Comparison of ENCODE assay signal across 24 cellular contexts in the genomic region with DNA sequence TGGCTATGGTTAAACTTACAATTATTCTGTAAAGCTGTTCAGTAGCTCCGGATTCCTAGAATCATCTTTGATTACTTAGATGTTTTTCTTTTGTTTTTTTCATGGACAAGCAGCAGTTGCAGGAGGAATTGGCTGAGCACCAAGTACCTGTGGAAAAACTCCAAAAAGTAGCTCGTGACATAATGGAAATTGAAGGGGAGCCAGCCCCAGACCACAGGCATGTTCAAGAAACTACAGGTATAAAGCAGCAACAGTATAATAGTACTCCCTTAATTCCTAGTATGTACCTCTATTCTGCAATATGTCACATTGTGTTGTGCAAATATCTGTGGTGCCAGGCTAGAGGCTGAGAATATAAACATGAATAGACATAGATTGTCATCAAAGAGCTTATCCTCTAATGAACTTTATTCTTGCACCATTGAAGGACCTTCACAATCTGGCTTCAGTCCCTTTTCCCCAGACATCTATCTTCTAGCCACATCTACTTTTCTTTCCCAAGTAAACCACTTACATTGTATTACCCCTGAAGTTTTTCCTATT.
DNase-seq lines count a peak whose midpoint lies in the region; ATAC-seq and TF ChIP-seq lines count a peak whose summit lies in the region.
"Had no signal": no experiment of that assay in that cellular context is flagged by ENCODE, and none has a peak within 500 bp of the region (broad histone marks: within the 10 kb centered on the region; RNA-seq: fewer than 3 reads in every experiment).

No MANE protein-coding gene starts in this region.

- no peak overlapping the region for H3K27ac ChIP-seq in right atrium auricular region
- peak overlapping the region in 1 of 2 donors; percentile 37 for H3K27ac ChIP-seq in uterus
- H3K27ac ChIP-seq: ascending aorta, lower lobe of right lung, Peyer's patch, SK-N-MC had no signal

- TF ChIP-seq CTCF in right atrium auricular region (IDR thresholded peaks at IDR 0.05) (no peak), astrocyte of the spinal cord (IDR thresholded peaks at IDR 0.05; ENCODE audit: low read depth, low read length) (no peak), uterus (IDR thresholded peaks at IDR 0.05) (no peak)

- H3K27me3 ChIP-seq in right atrium auricular region: no peaks in the 10 kb centered on the region
- no peaks in the 10 kb centered on the region for H3K27me3 ChIP-seq in uterus
- H3K27me3 ChIP-seq: ascending aorta, Peyer's patch, right lobe of liver had no signal

- H3K4me3 ChIP-seq in right atrium auricular region (no peak overlapping the region), astrocyte of the spinal cord (ENCODE audit: low read depth, low read length) (no peak overlapping the region), uterus (no peak overlapping the region)
- H3K4me3 ChIP-seq: ascending aorta, K562, lower lobe of right lung, Peyer's patch, right lobe of liver, SK-N-MC had no signal

- ATAC-seq in left ventricle myocardium superior: peak; percentile 48
- peak; percentile 26 for ATAC-seq in left lobe of liver
- no peak for ATAC-seq in HG02571 (IDR thresholded peaks at IDR 0.05; ENCODE audit: unreplicated experiment)
- ATAC-seq in GM21423 (IDR thresholded peaks at IDR 0.05; ENCODE audit: unreplicated experiment): no peak
- ATAC-seq: activated CD8-positive, alpha-beta T cell treated with anti-CD3 and anti-CD28 coated beads for 36 hours; K562; lower lobe of right lung had no signal

- intact Hi-C loops in left ventricle myocardium superior (cut with micrococcal nuclease): no loop called here
- intact Hi-C loops in uterus (cut with DNase I; ENCODE audit: low total_unique reads): no loop called here

- H3K9me3 ChIP-seq in right atrium auricular region: no peaks in the 10 kb centered on the region
- H3K9me3 ChIP-seq in uterus: no peaks in the 10 kb centered on the region
- H3K9me3 ChIP-seq: ascending aorta, lower lobe of right lung, Peyer's patch, right lobe of liver had no signal

- no peak for TF ChIP-seq POLR2A in uterus (IDR thresholded peaks at IDR 0.05)

- H3K4me1 ChIP-seq in right atrium auricular region (peaks cover 0 to 15% of the 10 kb centered on the region in 2 donors), uterus (peaks cover 0 to 6% of the 10 kb centered on the region in 2 donors)
- H3K4me1 ChIP-seq: ascending aorta, Peyer's patch had no signal

- no peak for DNase-seq in left ventricle myocardium superior
- no peak for DNase-seq in right atrium auricular region (ENCODE audit: low spot score)
- peak; percentile 37 for DNase-seq in astrocyte of the spinal cord (ENCODE audit: low read depth, low spot score)
- no peak for DNase-seq in left lobe of liver (ENCODE audit: low spot score)
- peak; percentile 48 to 53 for DNase-seq in uterus
- DNase-seq in UCSD-AML1 (lab: John Stamatoyannopoulos, UW; ENCODE audit: unreplicated experiment): no peak
- DNase-seq: activated CD4-positive, CD25-positive, alpha-beta regulatory T cell; activated CD8-positive, alpha-beta T cell treated with anti-CD3 and anti-CD28 coated beads for 36 hours; activated naive CD4-positive, alpha-beta T cell treated with anti-CD3 and anti-CD28 coated beads for 36 hours; cortex of kidney; DMS 273 treated with DMSO at 0.1 percent for 48 hours; GOT3; immature natural killer cell; lower lobe of right lung; NCI-H1930; NCI-H446; occipital lobe; Peyer's patch; right lobe of liver had no signal

- peaks cover 84% of the 10 kb centered on the region for H3K36me3 ChIP-seq in right atrium auricular region
- H3K36me3 ChIP-seq in uterus: no peaks in the 10 kb centered on the region

- in situ Hi-C loops in astrocyte of the spinal cord (cut with HindIII; ENCODE audit: low sequenced_read_pairs): no loop called here

Comparison
In these comparisons a context has a peak if more than half of its experiments do, and no peak if none do; other contexts are left out.
1. ATAC-seq: peak in left ventricle myocardium superior (single experiment) and left lobe of liver (single experiment); none in HG02571 (single experiment) and GM21423 (single experiment).
2. DNase-seq: peak in astrocyte of the spinal cord (single experiment) and uterus (2 of 2); none in left ventricle myocardium superior (single experiment), right atrium auricular region (single experiment), left lobe of liver (single experiment) and UCSD-AML1 (single experiment).